ENCODE assay signal across 23 cellular contexts in the genomic region with DNA sequence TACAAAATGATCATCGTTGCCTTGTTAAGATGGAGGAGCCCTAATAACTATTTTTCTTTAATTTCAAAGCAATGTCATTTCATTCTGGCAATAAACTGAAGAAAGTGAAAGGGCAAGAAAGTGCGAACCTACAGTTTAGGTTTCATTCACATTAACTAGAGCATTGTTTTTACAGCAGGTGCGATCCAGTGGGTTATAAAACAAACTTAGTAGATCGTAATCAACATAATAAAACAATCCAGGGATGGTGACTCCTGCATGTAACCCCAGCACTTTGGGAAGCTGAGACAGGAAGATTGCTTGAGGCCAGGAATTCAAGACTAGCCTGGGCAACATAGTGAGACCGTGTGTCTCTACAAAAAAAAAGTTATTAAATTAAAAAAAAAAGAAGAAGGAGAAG. TPM values are rescaled to one million over a fixed set of nuclear protein-coding genes. Genes with fewer than 3 reads are reported as not detected.
DNase-seq lines count a peak whose midpoint lies in the region; ATAC-seq and TF ChIP-seq lines count a peak whose summit lies in the region.
"Had no signal": no experiment of that assay in that cellular context is flagged by ENCODE, and none has a peak within 500 bp of the region (broad histone marks: within the 10 kb centered on the region; RNA-seq: fewer than 3 reads in every experiment).

No MANE protein-coding gene starts in this region.

- H3K4me3 ChIP-seq in mammary epithelial cell (replicated peaks in 1 of 3; ENCODE audit: insufficient read depth in 1 of 3, low read depth in 2 of 3, low read length in 3 of 3) (no peak overlapping the region), thyroid gland (replicated peaks in 1 of 3) (no peak overlapping the region)
- H3K4me3 ChIP-seq: GM23248, SJCRH30 had no signal

- H3K4me1 Mint-ChIP-seq in MCF 10A (ENCODE audit: insufficient read depth, unreplicated experiment) (no peaks in the 10 kb centered on the region), naive B cell (peaks cover 41 to 60% (median 50%) of the 10 kb centered on the region in 3 donors)

- intact Hi-C loops in mammary epithelial cell (cut with micrococcal nuclease): no loop called here
- intact Hi-C loops in MCF 10A (cut with micrococcal nuclease): no loop called here
- intact Hi-C loops in thyroid gland (cut with DNase I): no loop called here

- TF ChIP-seq CTCF in mammary epithelial cell (conservative IDR thresholded peaks at IDR 0.05 in 1 of 2, IDR thresholded peaks at IDR 0.05 in 1 of 2; ENCODE audit: extremely low read depth in 1 of 2, insufficient read depth in 1 of 2, low read depth in 1 of 2, low read length in 2 of 2): no peak
- no peak for TF ChIP-seq CTCF in MCF 10A (IDR thresholded peaks at IDR 0.05; ENCODE audit: unreplicated experiment)
- TF ChIP-seq CTCF in VCaP (conservative IDR thresholded peaks at IDR 0.05): no peak
- TF ChIP-seq CTCF in thyroid gland (IDR thresholded peaks at IDR 0.05): no peak

- H3K4me1 ChIP-seq in mammary epithelial cell (ENCODE audit: insufficient read depth, low read length) (peaks cover 3% of the 10 kb centered on the region), thyroid gland (peaks cover 11 to 27% of the 10 kb centered on the region in 2 donors)
- H3K4me1 ChIP-seq: BE2C, SJCRH30 had no signal

- POLR2A ChIA-PET in MCF 10A (lab: Yijun Ruan, JAX): interaction anchor here (0.9 kb wide), 1 partner anchor 33 kb away, joined by 3 read pairs; no protein-coding TSS in a partner anchor

- H4K20me1 ChIP-seq in mammary epithelial cell (ENCODE audit: insufficient read depth, low read length): no peaks in the 10 kb centered on the region

- H3K27me3 Mint-ChIP-seq in MCF 10A (ENCODE audit: insufficient read depth, unreplicated experiment) (no peaks in the 10 kb centered on the region), naive B cell (no peaks in the 10 kb centered on the region)
- H3K27me3 Mint-ChIP-seq: CD4-positive, CD25-positive, alpha-beta regulatory T cell had no signal

- peaks cover 79% of the 10 kb centered on the region for H3K79me2 ChIP-seq in mammary epithelial cell (ENCODE audit: insufficient read depth, low read length)

- no peak overlapping the region for H3K27ac Mint-ChIP-seq in MCF 10A (ENCODE audit: low read depth, unreplicated experiment)
- H3K27ac Mint-ChIP-seq in naive B cell: peak overlapping the region; percentile 47 to 96 (median 84)
- H3K27ac Mint-ChIP-seq: CD4-positive, CD25-positive, alpha-beta regulatory T cell had no signal

- H3K27ac ChIP-seq in mammary epithelial cell (ENCODE audit: insufficient read depth, low read depth, low read length) (no peak overlapping the region), VCaP (0 out of 2 replicates have a peak overlapping the region, but pooled peaks have one; percentile 23), thyroid gland (peak overlapping the region in 1 of 3 donors; percentile 6)
- H3K27ac ChIP-seq: 22Rv1, GM23248, SJCRH30 had no signal

- DNase-seq in mammary epithelial cell (peak; percentile 48), MCF 10A (ENCODE audit: unreplicated experiment) (no peak), naive B cell (no peak), thyroid gland (no peak), NCI-H345 (lab: John Stamatoyannopoulos, UW) (no peak)
- DNase-seq in stimulated activated CD4-positive, alpha-beta T cell treated with anti-CD3 and anti-CD28 coated beads, Interleukin-2, amount 100 ng/mL, for 48 hours: no peak
- DNase-seq: BE2C; CD4-positive, CD25-positive, alpha-beta regulatory T cell; GM23248; H7; NCI-H1092 treated with DMSO at 0.1 percent for 48 hours; NCI-H1436 treated with DMSO at 0.1 percent for 48 hours; NCI-H187 treated with DMSO at 0.1 percent for 48 hours; NCI-H2171 treated with DMSO at 0.1 percent for 48 hours; NCI-H524; NCI-H774; PC-3; SJCRH30 had no signal

- TF ChIP-seq POLR2A in thyroid gland (IDR thresholded peaks at IDR 0.05): no peak

- H2AFZ ChIP-seq in mammary epithelial cell (ENCODE audit: low read depth, low read length): no peak overlapping the region
- H2AFZ ChIP-seq: GM23248 had no signal

- no peak overlapping the region for H3K4me2 ChIP-seq in mammary epithelial cell (ENCODE audit: insufficient read depth, low read depth, low read length)

- H3K36me3 Mint-ChIP-seq in MCF 10A (ENCODE audit: insufficient read depth, unreplicated experiment) (no peaks in the 10 kb centered on the region), naive B cell (peaks cover 0 to 4% of the 10 kb centered on the region in 2 donors)

- in situ Hi-C loops in mammary epithelial cell (cut with MboI; ENCODE audit: low sequenced_read_pairs in 2 of 2): loop anchor here in 1 of 2 donors (25.0 kb wide), 1 partner anchor 549 kb away; no protein-coding TSS in a partner anchor

- CTCF ChIA-PET in mammary epithelial cell (lab: Charles Lee; ENCODE audit: low non-redundant PET) (no interaction called here), MCF 10A (lab: Yijun Ruan, JAX) (interaction anchor here (0.6 to 0.7 kb wide), 2 partner anchors 11 to 184 kb away, joined by 3 to 4 read pairs; a partner anchor contains a TSS)

- peaks cover 1% of the 10 kb centered on the region for H3K36me3 ChIP-seq in mammary epithelial cell (ENCODE audit: insufficient read depth, low read length)
- H3K36me3 ChIP-seq in thyroid gland: no peaks in the 10 kb centered on the region
- H3K36me3 ChIP-seq: BE2C, SJCRH30 had no signal

- dilution Hi-C loops in mammary epithelial cell (cut with HindIII; ENCODE audit: low sequenced_read_pairs): no loop called here

- H3K27me3 ChIP-seq in mammary epithelial cell (ENCODE audit: insufficient read depth, low read length) (no peaks in the 10 kb centered on the region), thyroid gland (no peaks in the 10 kb centered on the region)
- H3K27me3 ChIP-seq: BE2C, SJCRH30 had no signal

- no peaks in the 10 kb centered on the region for H3K9me3 ChIP-seq in mammary epithelial cell (replicated peaks; ENCODE audit: insufficient read depth, low read length)
- H3K9me3 ChIP-seq in thyroid gland: no peaks in the 10 kb centered on the region
- H3K9me3 ChIP-seq: BE2C, SJCRH30 had no signal

- H3K9ac ChIP-seq in mammary epithelial cell (ENCODE audit: insufficient read depth, low read length): no peak overlapping the region
- H3K9ac ChIP-seq: GM23248 had no signal

- 50% methylated on average over 5 of the region's 5 CpGs for WGBS in mammary epithelial cell (ENCODE audit: low coverage, missing lambda C conversion rate)
- WGBS in thyroid gland, 2 donors: 88 to 91% methylated on average over 5 of the region's 5 CpGs

- BruUV-seq in mammary epithelial cell (replicated peaks; lab: Mats Ljungman, UMichigan): no TSS peak
- BruUV-seq in MCF 10A (replicated peaks; lab: Mats Ljungman, UMichigan): no TSS peak

- no peaks in the 10 kb centered on the region for H3K9me3 Mint-ChIP-seq in MCF 10A (ENCODE audit: unreplicated experiment)
- peaks cover 0 to 2% (median 0%) of the 10 kb centered on the region in 7 donors for H3K9me3 Mint-ChIP-seq in naive B cell

- H3K4me3 Mint-ChIP-seq in MCF 10A (ENCODE audit: unreplicated experiment) (no peak overlapping the region), naive B cell (peak overlapping the region in 4 of 8 donors; percentile 4 to 80 (median 44))
- H3K4me3 Mint-ChIP-seq: CD4-positive, CD25-positive, alpha-beta regulatory T cell had no signal

- ATAC-seq in naive B cell (ENCODE audit: low read depth in 2 of 2) (no peak), HG02588 (IDR thresholded peaks at IDR 0.05; ENCODE audit: unreplicated experiment) (no peak)
- ATAC-seq: PC-3, Right ventricle myocardium inferior, SK-N-SH treated with all-trans-retinoic acid at 6 μM for 48 hours had no signal

RNA-seq across cellular contexts. Expression of a gene that starts 51.1 kb away (rescaled TPM):
- 10 to 100 TPM; 32.0 to 41.1 TPM for total RNA-seq in mammary epithelial cell
- 26.0 TPM for polyA plus RNA-seq in mammary epithelial cell
- polyA minus RNA-seq in mammary epithelial cell: 20.5 TPM
- 56.9 and 57.7 TPM in 2 replicates for total RNA-seq in MCF 10A (2022)
- 10 to 100 TPM in 3 of 6 donors, 1 to 10 TPM in 3; 7.6 to 17.5 (median 12.2) TPM for polyA plus RNA-seq in naive B cell (ENCODE audit: low read depth in 6 of 6)
- total RNA-seq in thyroid gland: 10 to 100 TPM; 37.5 to 92.6 (median 44.8) TPM
- total RNA-seq: SJCRH30 had no signal
